8 cellular contexts compared by ENCODE assay signal in genomic region chr10:102596506-102596971, GRCh38. TPM values are rescaled to one million over a fixed set of nuclear protein-coding genes. Genes with fewer than 3 reads are reported as not detected.
DNase-seq lines count a peak whose midpoint lies in the region; TF ChIP-seq lines count a peak whose summit lies in the region.

No MANE protein-coding gene starts in this region.

- TF ChIP-seq CTCF in A673 (conservative IDR thresholded peaks at IDR 0.05; ENCODE audit: low read depth, low read length): peak; percentile 80
- TF ChIP-seq CTCF in fibroblast of villous mesenchyme (IDR thresholded peaks at IDR 0.05; ENCODE audit: insufficient read depth, low read depth, low read length): peak; percentile 94

- no peak overlapping the region for H2AK5ac ChIP-seq in neuronal stem cell (ENCODE audit: low read depth, low read length)

- H3K23ac ChIP-seq in neuronal stem cell (ENCODE audit: low read depth, low read length, poor library complexity): no peak overlapping the region

- no peak overlapping the region for H2BK120ac ChIP-seq in neuronal stem cell (ENCODE audit: low read depth, low read length)

- H2BK5ac ChIP-seq in neuronal stem cell (ENCODE audit: low read length): no peak overlapping the region

- no peak overlapping the region for H3K4me3 ChIP-seq in A673 (ENCODE audit: low read depth, low read length, poor library complexity, severe bottlenecking)
- no peak overlapping the region for H3K4me3 ChIP-seq in fibroblast of villous mesenchyme (ENCODE audit: low read depth, low read length)
- peak overlapping the region in 1 of 2 donors; percentile 13 for H3K4me3 ChIP-seq in neuronal stem cell (ENCODE audit: low read length in 2 of 2)

- H3K4me2 ChIP-seq in neuronal stem cell (ENCODE audit: insufficient read depth, low read length, poor library complexity, severe bottlenecking): no peak overlapping the region

- BruUV-seq in A673 (replicated peaks; lab: Mats Ljungman, UMichigan): no TSS peak

- H3K27me3 ChIP-seq in A673 (replicated peaks; ENCODE audit: insufficient read depth, low read depth, low read length, poor library complexity) (no peaks in the 10 kb centered on the region), neuronal stem cell (ENCODE audit: control insufficient read depth in 3 of 3, insufficient read depth in 3 of 3, low read depth in 1 of 3, low read length in 3 of 3) (no peaks in the 10 kb centered on the region)

- H3K27ac ChIP-seq in A673 (ENCODE audit: low read depth, low read length, poor library complexity, severe bottlenecking) (no peak overlapping the region), neuronal stem cell (replicated peaks; ENCODE audit: low read length) (no peak overlapping the region)

- no peak overlapping the region for H3K18ac ChIP-seq in neuronal stem cell (ENCODE audit: low read length)

- POLR2A ChIA-PET in A673 (lab: Charles Lee; ENCODE audit: low non-redundant PET): no interaction called here

- no peak overlapping the region for H3K14ac ChIP-seq in neuronal stem cell (ENCODE audit: low read length)

- peak; percentile 72 for DNase-seq in A673 (ENCODE audit: low spot score)
- peak; percentile 74 for DNase-seq in GM03348 (ENCODE audit: low spot score)
- DNase-seq in NAMALWA (ENCODE audit: low spot score): peak; percentile 60
- DNase-seq in UCSD-AML1 (lab: John Stamatoyannopoulos, UW; ENCODE audit: unreplicated experiment): peak; percentile 63
- peak; percentile 60 for DNase-seq in fibroblast of villous mesenchyme (ENCODE audit: low read depth)
- DNase-seq in neuronal stem cell (ENCODE audit: low spot score): peak; percentile 38
- no peak for DNase-seq in occipital lobe (lab: John Stamatoyannopoulos, UW)
- no peak for DNase-seq in stimulated activated naive CD4-positive, alpha-beta T cell treated with Interleukin-2 at 50 U/mL for 16 hours (lab: John Stamatoyannopoulos, UW)

- no peaks in the 10 kb centered on the region for H3K36me3 ChIP-seq in A673 (ENCODE audit: insufficient read depth, low read length, poor library complexity, severe bottlenecking)
- H3K36me3 ChIP-seq in neuronal stem cell (replicated peaks in 1 of 2; ENCODE audit: control insufficient read depth in 2 of 2, insufficient read depth in 2 of 2, low read length in 2 of 2): peaks cover 25 to 56% of the 10 kb centered on the region in 2 donors

- WGBS in neuronal stem cell (ENCODE audit: extremely low coverage in 2 of 2, insufficient read length in 2 of 2, insufficient replicate concordance in 1 of 2), 2 donors: no CpG with 5 or more reads among the region's 3 CpGs

- H4K91ac ChIP-seq in neuronal stem cell (ENCODE audit: low read depth, low read length, poor library complexity): no peak overlapping the region

- no peak overlapping the region for H4K8ac ChIP-seq in neuronal stem cell (ENCODE audit: low read depth, low read length)

- intact Hi-C loops in A673 (cut with micrococcal nuclease; ENCODE audit: unreplicated experiment): loop anchor here (5.0 kb wide), 1 partner anchor 94 kb away; the partner anchor contains the start of genes ACTR1A and SUFU

- no peak overlapping the region for H2BK12ac ChIP-seq in neuronal stem cell (ENCODE audit: low read length)

- no peaks in the 10 kb centered on the region for H3K4me1 ChIP-seq in A673 (ENCODE audit: insufficient read depth, low read length, poor library complexity, severe bottlenecking)
- peaks cover 0 to 7% of the 10 kb centered on the region in 2 donors for H3K4me1 ChIP-seq in neuronal stem cell (ENCODE audit: control insufficient read depth in 2 of 2, insufficient read depth in 1 of 2, low read depth in 1 of 2, low read length in 2 of 2)

- CTCF ChIA-PET in A673 (lab: Charles Lee): interaction anchor here (0.6 kb wide), 1 partner anchor 99 kb away, joined by 4 read pairs; no protein-coding TSS in a partner anchor

- peaks cover 2% of the 10 kb centered on the region for H3K79me1 ChIP-seq in neuronal stem cell (ENCODE audit: low read depth, low read length)

- H3K4ac ChIP-seq in neuronal stem cell (ENCODE audit: low read length): no peak overlapping the region

- no peak overlapping the region for H3K9ac ChIP-seq in neuronal stem cell (ENCODE audit: low read depth, low read length, poor library complexity)

- H3K9me3 ChIP-seq in A673 (ENCODE audit: low read depth, low read length, poor library complexity, severe bottlenecking): no peaks in the 10 kb centered on the region
- H3K9me3 ChIP-seq in neuronal stem cell (replicated peaks in 1 of 2; ENCODE audit: control insufficient read depth in 2 of 2, insufficient read depth in 1 of 2, low read depth in 1 of 2, low read length in 2 of 2): no peaks in the 10 kb centered on the region

- no peak overlapping the region for H2BK15ac ChIP-seq in neuronal stem cell (ENCODE audit: low read length)

- no peak overlapping the region for H2AFZ ChIP-seq in neuronal stem cell (ENCODE audit: low read length)

RNA-seq across cellular contexts. Expression of gene TRIM8, which starts 47.7 kb away (rescaled TPM):
- total RNA-seq in A673 (2021) (29.4 and 32.0 TPM in 2 replicates), fibroblast of villous mesenchyme (116 and 119 TPM in 2 replicates), occipital lobe (23.4 TPM)
- 33.0 TPM for polyA plus RNA-seq in neuronal stem cell (2013, experiment 1 of 2)
- 34.2 TPM for polyA plus RNA-seq in neuronal stem cell (2013, experiment 2 of 2)

Comparison
In these comparisons a context has a peak if more than half of its experiments do, and no peak if none do; other contexts are left out.
1. DNase-seq: peak in A673 (single experiment), GM03348 (single experiment), NAMALWA (single experiment), UCSD-AML1 (single experiment), fibroblast of villous mesenchyme (single experiment) and neuronal stem cell (single experiment); none in occipital lobe (single experiment) and stimulated activated naive CD4-positive, alpha-beta T cell treated with Interleukin-2 at 50 U/mL for 16 hours (single experiment).